24 cellular contexts compared by ENCODE assay signal in genomic region chr22:24823787-24824186, GRCh38. TPM values are rescaled to one million over a fixed set of nuclear protein-coding genes. Genes with fewer than 3 reads are reported as not detected.
DNase-seq lines count a peak whose midpoint lies in the region; ATAC-seq, FAIRE-seq and TF ChIP-seq lines count a peak whose summit lies in the region.
"Had no signal": no experiment of that assay in that cellular context is flagged by ENCODE, and none has a peak within 500 bp of the region (broad histone marks: within the 10 kb centered on the region; RNA-seq: fewer than 3 reads in every experiment).

No MANE protein-coding gene starts in this region.

- ATAC-seq in right cardiac atrium (no peak), Right ventricle myocardium inferior (no peak), GM18520 (IDR thresholded peaks at IDR 0.05; ENCODE audit: unreplicated experiment) (no peak)

- no peak for TF ChIP-seq EP300 in Ishikawa (IDR thresholded peaks at IDR 0.05; ENCODE audit: borderline replicate concordance)

- H3K4me3 ChIP-seq in right cardiac atrium (ENCODE audit: low read length) (no peak overlapping the region), astrocyte (ENCODE audit: insufficient read depth, low read depth, low read length) (no peak overlapping the region)
- H3K4me3 ChIP-seq: BLaER1 treated with 17β-estradiol and CSF1 and Interleukin-3, amounts not matched to agents 10 nM and 100 nM; HAP-1 had no signal

- intact Hi-C loops in right cardiac atrium (cut with DNase I) (no loop called here), Right ventricle myocardium inferior (cut with DNase I) (no loop called here)

- H3K79me2 ChIP-seq in astrocyte (ENCODE audit: insufficient read depth, low read length), result no peaks in the 10 kb centered on the region

- 94% methylated on average over 9 of the region's 9 CpGs for WGBS in right cardiac atrium

- H3K4me1 Mint-ChIP-seq in astrocyte (ENCODE audit: low read depth, unreplicated experiment), result no peaks in the 10 kb centered on the region
- peaks cover 4% of the 10 kb centered on the region for H3K4me1 Mint-ChIP-seq in type B pancreatic cell (ENCODE audit: unreplicated experiment)
- H3K4me1 Mint-ChIP-seq: CD14-positive monocyte had no signal

- TF ChIP-seq RAD21 in Ishikawa (IDR thresholded peaks at IDR 0.05; ENCODE audit: low read depth), result no peak

- H3K4me3 Mint-ChIP-seq in astrocyte (ENCODE audit: unreplicated experiment), result no peak overlapping the region
- H3K4me3 Mint-ChIP-seq in type B pancreatic cell, result no peak overlapping the region
- H3K4me3 Mint-ChIP-seq: CD14-positive monocyte; CD4-positive, alpha-beta T cell; CD8-positive, alpha-beta memory T cell had no signal

- FAIRE-seq in astrocyte (lab: Jason Lieb, UNC), result no peak
- FAIRE-seq: A204.1, GM12891, GM18507, H54 had no signal

- H3K36me3 Mint-ChIP-seq in astrocyte (ENCODE audit: low read depth, unreplicated experiment) (no peaks in the 10 kb centered on the region), type B pancreatic cell (no peaks in the 10 kb centered on the region)
- H3K36me3 Mint-ChIP-seq: CD14-positive monocyte; CD8-positive, alpha-beta memory T cell had no signal

- H3K27ac ChIP-seq in right cardiac atrium (ENCODE audit: low read length) (peak overlapping the region; percentile 65), astrocyte (ENCODE audit: low read depth, low read length) (no peak overlapping the region)
- H3K27ac ChIP-seq: BLaER1 treated with 17β-estradiol and CSF1 and Interleukin-3, amounts not matched to agents 10 nM and 100 nM had no signal

- H3K36me3 ChIP-seq in astrocyte (ENCODE audit: insufficient read depth, low read length), result no peaks in the 10 kb centered on the region
- H3K36me3 ChIP-seq: BE2C; BLaER1 treated with 17β-estradiol and CSF1 and Interleukin-3, amounts not matched to agents 10 nM and 100 nM; HAP-1 had no signal

- H3K4me2 ChIP-seq in astrocyte (ENCODE audit: low read length), result no peak overlapping the region
- H3K4me2 ChIP-seq: BLaER1 treated with 17β-estradiol and CSF1 and Interleukin-3, amounts not matched to agents 10 nM and 100 nM had no signal

- H2AFZ ChIP-seq in astrocyte (ENCODE audit: low read depth, low read length), result no peak overlapping the region

- no peak for TF ChIP-seq CTCF in astrocyte (IDR thresholded peaks at IDR 0.05; ENCODE audit: insufficient read depth, low read depth, low read length)
- TF ChIP-seq CTCF in type B pancreatic cell (conservative IDR thresholded peaks at IDR 0.05), result no peak

- H3K9me3 Mint-ChIP-seq in astrocyte (ENCODE audit: unreplicated experiment) (no peaks in the 10 kb centered on the region), type B pancreatic cell (no peaks in the 10 kb centered on the region)
- H3K9me3 Mint-ChIP-seq: CD14-positive monocyte; CD4-positive, alpha-beta T cell; CD8-positive, alpha-beta memory T cell had no signal

- H3K27me3 Mint-ChIP-seq in astrocyte (ENCODE audit: low read depth, unreplicated experiment), result peaks cover 50% of the 10 kb centered on the region
- H3K27me3 Mint-ChIP-seq in type B pancreatic cell, result no peaks in the 10 kb centered on the region
- H3K27me3 Mint-ChIP-seq: CD4-positive, alpha-beta T cell had no signal

- H3K27ac Mint-ChIP-seq in astrocyte (ENCODE audit: unreplicated experiment) (peak overlapping the region; percentile 62), type B pancreatic cell (peak overlapping the region; percentile 50)
- H3K27ac Mint-ChIP-seq: CD4-positive, alpha-beta T cell had no signal

- no peaks in the 10 kb centered on the region for H4K20me1 ChIP-seq in astrocyte (ENCODE audit: insufficient read depth, low read length)

- peaks cover 4% of the 10 kb centered on the region for H3K4me1 ChIP-seq in right cardiac atrium (ENCODE audit: control insufficient read depth, insufficient read depth, low read length)
- H3K4me1 ChIP-seq in astrocyte (ENCODE audit: insufficient read depth, low read length), result no peaks in the 10 kb centered on the region
- H3K4me1 ChIP-seq: BE2C; BLaER1 treated with 17β-estradiol and CSF1 and Interleukin-3, amounts not matched to agents 10 nM and 100 nM; HAP-1 had no signal

- H3K27me3 ChIP-seq in right cardiac atrium (ENCODE audit: control insufficient read depth, insufficient read depth) (no peaks in the 10 kb centered on the region), astrocyte (ENCODE audit: insufficient read depth, low read length) (peaks cover 3% of the 10 kb centered on the region)
- H3K27me3 ChIP-seq: BE2C; BLaER1 treated with 17β-estradiol and CSF1 and Interleukin-3, amounts not matched to agents 10 nM and 100 nM had no signal

- H3K9me3 ChIP-seq in right cardiac atrium (ENCODE audit: control insufficient read depth, low read length), result no peaks in the 10 kb centered on the region
- H3K9me3 ChIP-seq in astrocyte (ENCODE audit: insufficient read depth, low read depth, low read length), result no peaks in the 10 kb centered on the region
- H3K9me3 ChIP-seq: BE2C; BLaER1 treated with 17β-estradiol and CSF1 and Interleukin-3, amounts not matched to agents 10 nM and 100 nM; HAP-1 had no signal

- DNase-seq in right cardiac atrium (no peak), Right ventricle myocardium inferior (ENCODE audit: missing footprints) (no peak), astrocyte (ENCODE audit: low read depth) (no peak), type B pancreatic cell (ENCODE audit: extremely low spot score, unreplicated experiment) (no peak)
- no peak for DNase-seq in stimulated activated CD4-positive, alpha-beta T cell treated with anti-CD3 and anti-CD28 coated beads, Interleukin-1b, Interleukin-23, amount 100 ng/mL, for 48 hours
- DNase-seq: BE2C; Calu3; CD4-positive, alpha-beta T cell; CD8-positive, alpha-beta memory T cell; DMS79 treated with DMSO at 0.1 percent for 48 hours; GF-D8; GOT3 had no signal

- no peak overlapping the region for H3K9ac ChIP-seq in astrocyte (ENCODE audit: low read length)
- H3K9ac ChIP-seq: BLaER1 treated with 17β-estradiol and CSF1 and Interleukin-3, amounts not matched to agents 10 nM and 100 nM had no signal

TF ChIP-seq in Ishikawa, 13 proteins besides CTCF, POLR2A, EP300 and RAD21:
- TF ChIP-seq USF1 (IDR thresholded peaks at IDR 0.05) (0 out of 2 replicates have a peak, but pooled peaks have one; percentile 19), YY1 (IDR thresholded peaks at IDR 0.05; ENCODE audit: low read depth) (no peak)
TF ChIP-seq in Ishikawa: peak in this region for 1.

RNA-seq across cellular contexts. Expression of gene SGSM1, which starts 17.8 kb away (rescaled TPM):
- total RNA-seq in right cardiac atrium (10 to 100 TPM; 16.0 to 47.5 (median 36.7) TPM), Right ventricle myocardium inferior (7.5 TPM), astrocyte (0.05 TPM in 1 of 2 replicates, not detected in the other), type B pancreatic cell (ENCODE audit: low replicate concordance) (3.7 and 5.1 TPM in 2 replicates)
- 15.0 TPM for polyA plus RNA-seq in right cardiac atrium
- total RNA-seq: Daoy, G401 had no signal
- polyA plus RNA-seq: AG04450, CD14-positive monocyte had no signal

RNA-seq across cellular contexts. Expression of gene PIWIL3, which starts 49.3 kb away (rescaled TPM):
- total RNA-seq in right cardiac atrium (not detected), Right ventricle myocardium inferior (not detected), astrocyte (not detected in 2 replicates), type B pancreatic cell (ENCODE audit: low replicate concordance) (not detected in 2 replicates)
- not detected for polyA plus RNA-seq in right cardiac atrium
- total RNA-seq: Calu3; CD4-positive, alpha-beta T cell; CD8-positive, alpha-beta memory T cell; Daoy; G401 had no signal
- polyA plus RNA-seq: CD14-positive monocyte; CD8-positive, alpha-beta memory T cell had no signal
